Comparison of ENCODE assay signal across 14 cellular contexts in the genomic region with DNA sequence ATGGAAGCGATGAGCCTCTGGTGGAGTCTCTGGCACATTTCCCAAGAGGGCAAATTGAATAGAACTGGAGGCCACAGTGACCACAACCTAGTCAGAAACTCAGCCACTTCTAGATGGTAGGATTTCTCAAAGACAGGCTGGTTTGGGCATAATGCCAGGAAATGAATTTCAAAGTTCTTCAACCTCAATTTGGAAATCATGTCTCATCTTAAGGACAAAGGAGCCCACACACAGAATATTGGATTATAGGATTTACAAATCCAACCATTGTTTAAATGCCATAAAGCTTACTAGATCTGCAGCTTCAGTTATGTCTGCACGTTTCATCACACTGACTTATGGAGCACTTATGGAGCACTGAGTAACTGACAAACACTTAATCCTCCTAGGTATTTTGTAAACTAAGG.
DNase-seq lines count a peak whose midpoint lies in the region; ATAC-seq, FAIRE-seq and TF ChIP-seq lines count a peak whose summit lies in the region.
"Had no signal": no experiment of that assay in that cellular context is flagged by ENCODE, and none has a peak within 500 bp of the region (broad histone marks: within the 10 kb centered on the region; RNA-seq: fewer than 3 reads in every experiment).

No MANE protein-coding gene starts in this region.

- POLR2A ChIA-PET in AG04449 (lab: Yijun Ruan, JAX) = interaction anchor here (0.8 to 2.5 kb wide), 7 partner anchors 9 to 129 kb away, joined by 3 to 14 read pairs (median 6); no protein-coding TSS in a partner anchor

- no peak for FAIRE-seq in GM19239 (lab: Jason Lieb, UNC)
- FAIRE-seq: GM12892 had no signal

- H3K4me3 ChIP-seq in AG04449 (ENCODE audit: low read depth, low read length) = no peak overlapping the region

- TF ChIP-seq CTCF in AG04449 (IDR thresholded peaks at IDR 0.05; ENCODE audit: insufficient read depth, low read length, missing control alignments) = no peak

- no peak for ATAC-seq in HG03457 (IDR thresholded peaks at IDR 0.05; ENCODE audit: unreplicated experiment)
- ATAC-seq: naive thymus-derived CD8-positive, alpha-beta T cell had no signal

- DNase-seq in AG04449 (ENCODE audit: low read depth, low spot score) (peak; percentile 91), LoVo (ENCODE audit: low spot score) (peak; percentile 38), T1000 (lab: John Stamatoyannopoulos, UW) (peak; percentile 25), iris pigment epithelial cell (ENCODE audit: low read depth) (peak; percentile 96), cerebellar nuclear complex (lab: John Stamatoyannopoulos, UW) (no peak), GM19239 (ENCODE audit: insufficient read length, low spot score) (no peak)
- no peak for DNase-seq in stimulated activated CD4-positive, alpha-beta T cell treated with anti-CD3 and anti-CD28 coated beads, Interleukin-2, amount 100 ng/mL, for 48 hours
- DNase-seq: activated CD8-positive, alpha-beta memory T cell treated with anti-CD3 and anti-CD28 coated beads for 24 hours; BE2C; naive thymus-derived CD8-positive, alpha-beta T cell; NCI-H1105 treated with DMSO at 0.1 percent for 48 hours; SIG-M5 had no signal

- CTCF ChIA-PET in AG04449 (lab: Yijun Ruan, JAX) = interaction anchor here (1.0 to 3.7 kb wide), 3 partner anchors 8 to 116 kb away, joined by 3 to 18 read pairs (median 5); no protein-coding TSS in a partner anchor

Comparison
In these comparisons a context has a peak if more than half of its experiments do, and no peak if none do; other contexts are left out.
1. DNase-seq: peak in AG04449 (single experiment), LoVo (single experiment), T1000 (single experiment) and iris pigment epithelial cell (single experiment); none in cerebellar nuclear complex (0 of 2), GM19239 (single experiment) and stimulated activated CD4-positive, alpha-beta T cell treated with anti-CD3 and anti-CD28 coated beads, Interleukin-2, amount 100 ng/mL, for 48 hours (0 of 2).